Comparison of ENCODE assay signal across 29 cellular contexts in genomic region chr2:39668576-39668975, GRCh38. TPM values are rescaled to one million over a fixed set of nuclear protein-coding genes. Genes with fewer than 3 reads are reported as not detected.
"Had no signal": no experiment of that assay in that cellular context is flagged by ENCODE, and none has a peak within 500 bp of the region (broad histone marks: within the 10 kb centered on the region; RNA-seq: fewer than 3 reads in every experiment).

No MANE protein-coding gene starts in this region.

- DNase-seq: activated CD4-positive, alpha-beta memory T cell treated with anti-CD3 and anti-CD28 coated beads for 36 hours; activated CD4-positive, alpha-beta T cell treated with anti-CD3 and anti-CD28 coated beads for 36 hours; activated CD4-positive, alpha-beta T cell treated with anti-CD3 and anti-CD28 coated beads, Interleukin-2, amount 10 ng/mL, durations not matched to agents 24 days and 14 days; activated CD4-positive, CD25-positive, alpha-beta regulatory T cell; activated CD4-positive, CD25-positive, alpha-beta regulatory T cell treated with anti-CD3 and anti-CD28 coated beads, Interleukin-2, amount 50 U/mL, for 72 hours; activated CD8-positive, alpha-beta memory T cell treated with anti-CD3 and anti-CD28 coated beads, Interleukin-2, amount 10 ng/mL, durations not matched to agents 7 days and 5 days; activated CD8-positive, alpha-beta memory T cell treated with anti-CD3 and anti-CD28 coated beads, Interleukin-2, amount 50 U/mL, for 4 hours; activated CD8-positive, alpha-beta T cell treated with anti-CD3 and anti-CD28 coated beads, Interleukin-2, amount 10 ng/mL, durations not matched to agents 7 days and 5 days; activated gamma-delta T cell; activated naive CD4-positive, alpha-beta T cell; activated naive CD4-positive, alpha-beta T cell treated with anti-CD3 and anti-CD28 coated beads, Interleukin-2, amount 10 ng/mL, durations not matched to agents 7 days and 5 days; activated naive CD8-positive, alpha-beta T cell treated with anti-CD3 and anti-CD28 coated beads, Interleukin-2, amount 10 ng/mL, durations not matched to agents 7 days and 5 days; activated T-cell treated with anti-CD3 and anti-CD28 coated beads, Interleukin-2, amount 50 U/mL, for 1 hour; activated T-cell treated with anti-CD3 and anti-CD28 coated beads, Interleukin-2, amount 50 U/mL, for 48 hours; cerebellar nuclear complex; colonic mucosa; effector memory CD4-positive, alpha-beta T cell; endodermal cell; foreskin fibroblast; T-helper 2 cell had no signal

- H3K36me3 ChIP-seq: ascending aorta, colonic mucosa had no signal

- FAIRE-seq: frontal cortex had no signal

- ATAC-seq: activated CD4-positive, alpha-beta T cell treated with anti-CD3 and anti-CD28 coated beads for 36 hours; activated CD8-positive, alpha-beta memory T cell treated with anti-CD3 and anti-CD28 coated beads, Interleukin-2, amount 10 ng/mL, durations not matched to agents 7 days and 5 days; activated CD8-positive, alpha-beta T cell treated with anti-CD3 and anti-CD28 coated beads, Interleukin-2, amount 10 ng/mL, durations not matched to agents 7 days and 5 days; activated naive CD4-positive, alpha-beta T cell treated with anti-CD3 and anti-CD28 coated beads, Interleukin-2, amount 50 U/mL, for 72 hours; esophagus mucosa had no signal

- H3K9me3 ChIP-seq: ascending aorta, colonic mucosa had no signal

- H3K36me3 Mint-ChIP-seq: activated CD4-positive, alpha-beta memory T cell treated with anti-CD3 and anti-CD28 coated beads for 36 hours; activated CD8-positive, alpha-beta memory T cell treated with anti-CD3 and anti-CD28 coated beads, Interleukin-2, amount 10 ng/mL, durations not matched to agents 7 days and 5 days; activated naive CD4-positive, alpha-beta T cell treated with anti-CD3 and anti-CD28 coated beads, Interleukin-2, amount 10 ng/mL, durations not matched to agents 7 days and 5 days; activated naive CD8-positive, alpha-beta T cell treated with anti-CD3 and anti-CD28 coated beads, Interleukin-2, amount 10 ng/mL, durations not matched to agents 7 days and 5 days had no signal

- H3K4me3 ChIP-seq: colonic mucosa had no signal

- H3K9me3 Mint-ChIP-seq: activated CD4-positive, alpha-beta memory T cell treated with anti-CD3 and anti-CD28 coated beads for 36 hours; activated CD4-positive, alpha-beta T cell treated with anti-CD3 and anti-CD28 coated beads, Interleukin-2, amount 10 ng/mL, durations not matched to agents 24 days and 14 days; activated naive CD4-positive, alpha-beta T cell treated with anti-CD3 and anti-CD28 coated beads, Interleukin-2, amount 10 ng/mL, durations not matched to agents 7 days and 5 days; activated naive CD4-positive, alpha-beta T cell treated with anti-CD3 and anti-CD28 coated beads, Interleukin-2, amount 50 U/mL, for 72 hours; activated naive CD8-positive, alpha-beta T cell treated with anti-CD3 and anti-CD28 coated beads, Interleukin-2, amount 10 ng/mL, durations not matched to agents 7 days and 5 days; activated T-helper 1 cell treated with anti-CD3 and anti-CD28 coated beads, Interleukin-12 subunit alpha, Interleukin-12 subunit beta, Interleukin-2, Interleukin-4 antibody, amounts not matched to agents 30 ng/mL and 10 ng/mL and 1 ng/mL, durations not matched to agents 14 hours and 24 hours and 36 hours; activated T-helper 2 cell treated with anti-CD3 and anti-CD28 coated beads, Interferon-gamma antibody, Interleukin-2, Interleukin-4, amounts not matched to agents 10 μg/mL and 5 μg/mL and 100 μg/mL, durations not matched to agents 14 hours and 24 hours and 36 hours; endodermal cell had no signal

- H3K4me1 ChIP-seq: colonic mucosa had no signal

- H3K27me3 ChIP-seq: ascending aorta had no signal

- H3K27ac Mint-ChIP-seq: activated CD4-positive, alpha-beta memory T cell treated with anti-CD3 and anti-CD28 coated beads for 36 hours; activated CD4-positive, alpha-beta T cell treated with anti-CD3 and anti-CD28 coated beads for 36 hours; activated CD4-positive, alpha-beta T cell treated with anti-CD3 and anti-CD28 coated beads, Interleukin-2, amount 10 ng/mL, durations not matched to agents 24 days and 14 days; activated CD8-positive, alpha-beta memory T cell treated with anti-CD3 and anti-CD28 coated beads, Interleukin-2, amount 10 ng/mL, durations not matched to agents 7 days and 5 days; activated CD8-positive, alpha-beta T cell treated with anti-CD3 and anti-CD28 coated beads, Interleukin-2, amount 10 ng/mL, durations not matched to agents 7 days and 5 days; activated naive CD4-positive, alpha-beta T cell treated with anti-CD3 and anti-CD28 coated beads, Interleukin-2, amount 10 ng/mL, durations not matched to agents 7 days and 5 days; activated naive CD4-positive, alpha-beta T cell treated with anti-CD3 and anti-CD28 coated beads, Interleukin-2, amount 50 U/mL, for 72 hours; activated naive CD8-positive, alpha-beta T cell treated with anti-CD3 and anti-CD28 coated beads, Interleukin-2, amount 10 ng/mL, durations not matched to agents 7 days and 5 days; activated T-helper 1 cell treated with anti-CD3 and anti-CD28 coated beads, Interleukin-12 subunit alpha, Interleukin-12 subunit beta, Interleukin-2, Interleukin-4 antibody, amounts not matched to agents 30 ng/mL and 10 ng/mL and 1 ng/mL, durations not matched to agents 14 hours and 24 hours and 36 hours; activated T-helper 2 cell treated with anti-CD3 and anti-CD28 coated beads, Interferon-gamma antibody, Interleukin-2, Interleukin-4, amounts not matched to agents 10 μg/mL and 5 μg/mL and 100 μg/mL, durations not matched to agents 14 hours and 24 hours and 36 hours; endodermal cell had no signal

- H3K4me3 Mint-ChIP-seq: activated CD4-positive, alpha-beta memory T cell treated with anti-CD3 and anti-CD28 coated beads for 36 hours; activated CD4-positive, alpha-beta T cell treated with anti-CD3 and anti-CD28 coated beads for 36 hours; activated CD4-positive, alpha-beta T cell treated with anti-CD3 and anti-CD28 coated beads, Interleukin-2, amount 10 ng/mL, durations not matched to agents 24 days and 14 days; activated CD8-positive, alpha-beta memory T cell treated with anti-CD3 and anti-CD28 coated beads, Interleukin-2, amount 10 ng/mL, durations not matched to agents 7 days and 5 days; activated CD8-positive, alpha-beta T cell treated with anti-CD3 and anti-CD28 coated beads, Interleukin-2, amount 10 ng/mL, durations not matched to agents 7 days and 5 days; activated naive CD4-positive, alpha-beta T cell treated with anti-CD3 and anti-CD28 coated beads, Interleukin-2, amount 10 ng/mL, durations not matched to agents 7 days and 5 days; activated naive CD8-positive, alpha-beta T cell treated with anti-CD3 and anti-CD28 coated beads, Interleukin-2, amount 10 ng/mL, durations not matched to agents 7 days and 5 days; activated T-helper 1 cell treated with anti-CD3 and anti-CD28 coated beads, Interleukin-12 subunit alpha, Interleukin-12 subunit beta, Interleukin-2, Interleukin-4 antibody, amounts not matched to agents 30 ng/mL and 10 ng/mL and 1 ng/mL, durations not matched to agents 14 hours and 24 hours and 36 hours; endodermal cell had no signal

- H3K27ac ChIP-seq: ascending aorta, colonic mucosa had no signal

RNA-seq across cellular contexts. Expression of gene TMEM178A, which starts 2.9 kb away (rescaled TPM):
- total RNA-seq: activated CD4-positive, alpha-beta T cell treated with anti-CD3 and anti-CD28 coated beads, Interleukin-2, amount 10 ng/mL, durations not matched to agents 24 days and 14 days; activated CD8-positive, alpha-beta memory T cell treated with anti-CD3 and anti-CD28 coated beads for 36 hours; activated CD8-positive, alpha-beta memory T cell treated with anti-CD3 and anti-CD28 coated beads, Interleukin-2, amount 10 ng/mL, durations not matched to agents 7 days and 5 days; activated CD8-positive, alpha-beta T cell treated with anti-CD3 and anti-CD28 coated beads, Interleukin-2, amount 10 ng/mL, durations not matched to agents 7 days and 5 days; activated T-helper 1 cell treated with anti-CD3 and anti-CD28 coated beads, Interleukin-12 subunit alpha, Interleukin-12 subunit beta, Interleukin-2, Interleukin-4 antibody, amounts not matched to agents 30 ng/mL and 10 ng/mL and 1 ng/mL, durations not matched to agents 14 hours and 24 hours and 36 hours; dermis microvascular lymphatic vessel endothelial cell; T-helper 1 cell treated with Interleukin-12 subunit alpha and Interleukin-12 subunit beta and Interleukin-4 antibody, amounts not matched to agents 30 ng/mL and 1 ng/mL, for 36 hours had no signal
